In the genomic region with DNA sequence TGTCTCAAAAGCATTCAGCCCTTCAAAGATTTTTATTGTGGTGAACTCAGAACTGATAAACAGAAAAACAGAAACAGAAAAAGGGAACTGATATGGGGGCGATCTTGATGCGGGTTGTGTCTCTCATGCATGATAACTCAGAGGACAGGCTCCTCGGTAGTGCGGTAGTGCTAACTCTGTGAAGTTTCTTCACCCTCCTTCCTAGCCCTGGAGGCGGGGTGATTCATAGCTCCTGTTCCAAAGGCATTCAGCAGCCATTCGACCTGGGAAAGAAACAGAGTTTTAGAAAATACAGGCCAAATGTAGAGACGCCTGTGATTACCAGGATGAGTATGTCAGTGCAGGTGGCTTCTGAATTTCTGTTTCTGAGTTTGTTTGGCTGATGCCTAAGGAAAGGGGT, we compare ENCODE assay signal across 10 cellular contexts. TPM values are rescaled to one million over a fixed set of nuclear protein-coding genes. Genes with fewer than 3 reads are reported as not detected.
DNase-seq lines count a peak whose midpoint lies in the region; ATAC-seq and TF ChIP-seq lines count a peak whose summit lies in the region.
"Had no signal": no experiment of that assay in that cellular context is flagged by ENCODE, and none has a peak within 500 bp of the region (broad histone marks: within the 10 kb centered on the region; RNA-seq: fewer than 3 reads in every experiment).

No MANE protein-coding gene starts in this region.

- no peak overlapping the region for H3K4me3 Mint-ChIP-seq in activated T-helper 2 cell treated with anti-CD3 and anti-CD28 coated beads, Interferon-gamma antibody, Interleukin-2, Interleukin-4, amounts not matched to agents 10 μg/mL and 5 μg/mL and 100 μg/mL, durations not matched to agents 14 hours and 24 hours and 36 hours (ENCODE audit: low read depth)

- H3K27ac ChIP-seq in parathyroid adenoma = peak overlapping the region; percentile 88
- no peak overlapping the region for H3K27ac ChIP-seq in spleen
- peak overlapping the region in 1 of 4 donors; percentile 3 for H3K27ac ChIP-seq in sigmoid colon
- H3K27ac ChIP-seq: thoracic aorta had no signal

- H3K36me3 Mint-ChIP-seq in activated T-helper 2 cell treated with anti-CD3 and anti-CD28 coated beads, Interferon-gamma antibody, Interleukin-2, Interleukin-4, amounts not matched to agents 10 μg/mL and 5 μg/mL and 100 μg/mL, durations not matched to agents 14 hours and 24 hours and 36 hours (ENCODE audit: low read depth) = no peaks in the 10 kb centered on the region

- peak overlapping the region; percentile 72 for H2AFZ ChIP-seq in parathyroid adenoma

- peak overlapping the region; percentile 75 for H3K27ac Mint-ChIP-seq in activated T-helper 2 cell treated with anti-CD3 and anti-CD28 coated beads, Interferon-gamma antibody, Interleukin-2, Interleukin-4, amounts not matched to agents 10 μg/mL and 5 μg/mL and 100 μg/mL, durations not matched to agents 14 hours and 24 hours and 36 hours

- TF ChIP-seq POLR2A in spleen (IDR thresholded peaks at IDR 0.05) (no peak), sigmoid colon (IDR thresholded peaks at IDR 0.05) (no peak)

- no peak for DNase-seq in activated T-helper 2 cell treated with anti-CD3 and anti-CD28 coated beads, Interferon-gamma antibody, Interleukin-2, Interleukin-4, amounts not matched to agents 10 μg/mL and 5 μg/mL and 100 μg/mL, durations not matched to agents 14 hours and 24 hours and 36 hours (ENCODE audit: low spot score)
- no peak for DNase-seq in NK-92 (lab: John Stamatoyannopoulos, UW; ENCODE audit: unreplicated experiment)
- DNase-seq in spleen = no peak
- DNase-seq in T1000 (lab: John Stamatoyannopoulos, UW) = no peak
- no peak for DNase-seq in sigmoid colon

- H3K79me2 ChIP-seq in parathyroid adenoma = no peaks in the 10 kb centered on the region

- 57 to 60% (median 59%) methylated on average over 7 of the region's 7 CpGs for WGBS in spleen, 5 donors
- WGBS in sigmoid colon, 2 donors = 48 to 55% methylated on average over 7 of the region's 7 CpGs

- no peaks in the 10 kb centered on the region for H3K9me3 ChIP-seq in parathyroid adenoma (ENCODE audit: control insufficient read depth, low read length)
- no peaks in the 10 kb centered on the region for H3K9me3 ChIP-seq in spleen
- no peaks in the 10 kb centered on the region for H3K9me3 ChIP-seq in sigmoid colon
- H3K9me3 ChIP-seq: thoracic aorta had no signal

- H3K4me3 ChIP-seq in parathyroid adenoma (ENCODE audit: low read depth, low read length) (peak overlapping the region; percentile 38), spleen (no peak overlapping the region), sigmoid colon (no peak overlapping the region)
- H3K4me3 ChIP-seq: thoracic aorta had no signal

- H3K27me3 ChIP-seq in parathyroid adenoma (ENCODE audit: control insufficient read depth, insufficient read depth, low read length) (no peaks in the 10 kb centered on the region), spleen (replicated peaks in 1 of 7) (peaks cover 0 to 58% (median 0%) of the 10 kb centered on the region in 7 donors), sigmoid colon (no peaks in the 10 kb centered on the region)

- H3K4me2 ChIP-seq in parathyroid adenoma (ENCODE audit: low read length) = peak overlapping the region; percentile 36

- H3K36me3 ChIP-seq in parathyroid adenoma (ENCODE audit: control insufficient read depth, insufficient read depth, low read length) (no peaks in the 10 kb centered on the region), spleen (no peaks in the 10 kb centered on the region), sigmoid colon (no peaks in the 10 kb centered on the region)
- H3K36me3 ChIP-seq: thoracic aorta had no signal

- TF ChIP-seq EP300 in sigmoid colon (IDR thresholded peaks at IDR 0.05) = no peak

- peaks cover 54% of the 10 kb centered on the region for H3K4me1 Mint-ChIP-seq in activated T-helper 2 cell treated with anti-CD3 and anti-CD28 coated beads, Interferon-gamma antibody, Interleukin-2, Interleukin-4, amounts not matched to agents 10 μg/mL and 5 μg/mL and 100 μg/mL, durations not matched to agents 14 hours and 24 hours and 36 hours (ENCODE audit: low read depth)

- TF ChIP-seq CTCF in parathyroid adenoma (IDR thresholded peaks at IDR 0.05) (no peak), spleen (IDR thresholded peaks at IDR 0.05 in 8 of 11, conservative IDR thresholded peaks at IDR 0.05 in 3 of 11) (no peak), sigmoid colon (IDR thresholded peaks at IDR 0.05) (no peak)

- peaks cover 15% of the 10 kb centered on the region for H3K27me3 Mint-ChIP-seq in activated T-helper 2 cell treated with anti-CD3 and anti-CD28 coated beads, Interferon-gamma antibody, Interleukin-2, Interleukin-4, amounts not matched to agents 10 μg/mL and 5 μg/mL and 100 μg/mL, durations not matched to agents 14 hours and 24 hours and 36 hours (ENCODE audit: low read depth)

- H3K9me3 Mint-ChIP-seq in activated T-helper 2 cell treated with anti-CD3 and anti-CD28 coated beads, Interferon-gamma antibody, Interleukin-2, Interleukin-4, amounts not matched to agents 10 μg/mL and 5 μg/mL and 100 μg/mL, durations not matched to agents 14 hours and 24 hours and 36 hours = no peaks in the 10 kb centered on the region

- H3K9ac ChIP-seq in parathyroid adenoma = no peak overlapping the region

- ATAC-seq in GM18858 (IDR thresholded peaks at IDR 0.05; ENCODE audit: unreplicated experiment) (peak; percentile 82), HG02870 (IDR thresholded peaks at IDR 0.05; ENCODE audit: unreplicated experiment) (peak; percentile 85)

- peaks cover 53% of the 10 kb centered on the region for H3K4me1 ChIP-seq in parathyroid adenoma
- H3K4me1 ChIP-seq in spleen = peaks cover 12 to 30% (median 15%) of the 10 kb centered on the region in 6 donors
- H3K4me1 ChIP-seq in sigmoid colon = peaks cover 0 to 33% (median 27%) of the 10 kb centered on the region in 4 donors

- intact Hi-C loops in activated T-helper 2 cell treated with anti-CD3 and anti-CD28 coated beads, Interferon-gamma antibody, Interleukin-2, Interleukin-4, amounts not matched to agents 10 μg/mL and 5 μg/mL and 100 μg/mL, durations not matched to agents 14 hours and 24 hours and 36 hours (cut with micrococcal nuclease) = loop anchor here (1.0 to 10.0 kb wide), 2 partner anchors 8 to 979 kb away; no protein-coding TSS in a partner anchor
- intact Hi-C loops in spleen (cut with DNase I; ENCODE audit: low total_unique reads) (loop anchor here (10.0 kb wide), 1 partner anchor 1481 kb away; no protein-coding TSS in a partner anchor), sigmoid colon (cut with DNase I) (loop anchor here (10.0 kb wide), 3 partner anchors 531 to 919 kb away; no protein-coding TSS in a partner anchor)

RNA-seq across cellular contexts. Expression of gene MAF, which starts 5.5 kb away (rescaled TPM):
- total RNA-seq in activated T-helper 2 cell treated with anti-CD3 and anti-CD28 coated beads, Interferon-gamma antibody, Interleukin-2, Interleukin-4, amounts not matched to agents 10 μg/mL and 5 μg/mL and 100 μg/mL, durations not matched to agents 14 hours and 24 hours and 36 hours = 73.6 and 74.2 TPM in 2 replicates
- total RNA-seq in spleen = 100 to 1,000 TPM in 2 of 7 donors, 10 to 100 TPM in 5; 53.5 to 107 (median 63.0) TPM
- 10 to 100 TPM in 2 of 3 donors, 1 to 10 TPM in 1; 8.8 to 14.8 (median 12.7) TPM for polyA plus RNA-seq in spleen
- total RNA-seq in sigmoid colon = 10 to 100 TPM; 19.1 to 46.3 (median 36.2) TPM
- 10 to 100 TPM in 1 of 3 donors, 1 to 10 TPM in 2; 6.0 to 12.6 (median 9.2) TPM for polyA plus RNA-seq in sigmoid colon
- total RNA-seq: OCI-LY7 had no signal
